In the genomic region with DNA sequence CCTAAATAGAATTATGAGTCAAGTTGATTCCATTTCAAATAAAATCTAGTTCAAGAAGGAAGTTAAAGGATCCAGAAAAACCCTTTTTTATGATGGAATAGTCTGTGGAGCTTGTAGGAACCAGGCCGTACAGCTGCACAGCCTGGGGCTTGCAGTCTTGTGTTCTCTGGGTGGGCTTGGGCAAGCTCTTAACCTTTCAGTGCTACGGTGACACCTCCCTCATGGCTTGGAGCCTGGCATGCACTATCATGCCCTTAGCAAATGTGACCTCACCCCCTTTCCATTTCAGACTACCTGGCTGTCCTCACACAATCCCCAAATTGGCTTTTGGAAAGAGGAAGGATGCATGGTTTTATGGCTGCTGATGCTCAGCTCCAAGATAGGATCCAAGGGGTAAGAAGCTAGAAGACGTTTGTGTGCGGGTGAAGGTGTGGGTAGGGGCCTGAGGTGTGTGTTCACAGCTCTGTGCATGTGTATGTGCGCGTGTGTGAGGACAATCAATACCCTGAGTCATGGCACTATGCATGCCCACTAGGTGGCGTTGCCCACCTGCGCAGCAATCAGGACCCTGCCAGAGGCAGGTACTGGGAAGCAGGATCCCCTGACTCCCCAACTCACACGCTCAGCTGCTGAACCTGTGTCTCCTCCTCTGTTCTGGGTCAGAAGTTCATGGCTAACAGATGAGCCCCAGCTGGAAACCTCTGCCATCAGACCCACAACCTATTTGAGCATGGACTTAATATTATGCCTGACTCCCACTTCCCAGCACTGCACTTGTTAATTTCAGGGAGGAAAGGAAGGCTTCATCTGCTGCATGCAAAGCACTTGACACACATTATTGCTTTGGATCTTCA, we compare ENCODE assay signal across 8 cellular contexts.
DNase-seq lines count a peak whose midpoint lies in the region; ATAC-seq lines count a peak whose summit lies in the region.

No MANE protein-coding gene starts in this region.

- ATAC-seq in GM18502 (IDR thresholded peaks at IDR 0.05; ENCODE audit: poor library complexity, unreplicated experiment) (peak; percentile 69), HG03460 (IDR thresholded peaks at IDR 0.05; ENCODE audit: unreplicated experiment) (no peak)

- peak; percentile 65 for DNase-seq in AG08396 (ENCODE audit: low spot score)
- DNase-seq in KG1 (lab: John Stamatoyannopoulos, UW): peak; percentile 22
- peak; percentile 48 for DNase-seq in T-helper 9 cell
- DNase-seq in astrocyte of the hippocampus (ENCODE audit: low read depth, low spot score): peak; percentile 76
- DNase-seq in hypothalamus (lab: John Stamatoyannopoulos, UW): peak in 34 of 51 donors; percentile 6 to 72 (median 47)
- DNase-seq in stimulated activated CD4-positive, alpha-beta T cell treated with anti-CD3 and anti-CD28 coated beads, Interleukin-12 subunit alpha, Interleukin-12 subunit beta, amount 100 ng/mL, for 24 hours (ENCODE audit: low read depth in 2 of 2): peak; percentile 47 to 59

Comparison
In these comparisons a context has a peak if more than half of its experiments do, and no peak if none do; other contexts are left out.
1. DNase-seq: peak in every context shown above with its lines; median percentile 76 in astrocyte of the hippocampus; 65 in AG08396; 53 in stimulated activated CD4-positive, alpha-beta T cell treated with anti-CD3 and anti-CD28 coated beads, Interleukin-12 subunit alpha, Interleukin-12 subunit beta, amount 100 ng/mL, for 24 hours; 48 in T-helper 9 cell; 47 in hypothalamus; 22 in KG1.